1 cellular context compared by ENCODE assay signal in the genomic region with DNA sequence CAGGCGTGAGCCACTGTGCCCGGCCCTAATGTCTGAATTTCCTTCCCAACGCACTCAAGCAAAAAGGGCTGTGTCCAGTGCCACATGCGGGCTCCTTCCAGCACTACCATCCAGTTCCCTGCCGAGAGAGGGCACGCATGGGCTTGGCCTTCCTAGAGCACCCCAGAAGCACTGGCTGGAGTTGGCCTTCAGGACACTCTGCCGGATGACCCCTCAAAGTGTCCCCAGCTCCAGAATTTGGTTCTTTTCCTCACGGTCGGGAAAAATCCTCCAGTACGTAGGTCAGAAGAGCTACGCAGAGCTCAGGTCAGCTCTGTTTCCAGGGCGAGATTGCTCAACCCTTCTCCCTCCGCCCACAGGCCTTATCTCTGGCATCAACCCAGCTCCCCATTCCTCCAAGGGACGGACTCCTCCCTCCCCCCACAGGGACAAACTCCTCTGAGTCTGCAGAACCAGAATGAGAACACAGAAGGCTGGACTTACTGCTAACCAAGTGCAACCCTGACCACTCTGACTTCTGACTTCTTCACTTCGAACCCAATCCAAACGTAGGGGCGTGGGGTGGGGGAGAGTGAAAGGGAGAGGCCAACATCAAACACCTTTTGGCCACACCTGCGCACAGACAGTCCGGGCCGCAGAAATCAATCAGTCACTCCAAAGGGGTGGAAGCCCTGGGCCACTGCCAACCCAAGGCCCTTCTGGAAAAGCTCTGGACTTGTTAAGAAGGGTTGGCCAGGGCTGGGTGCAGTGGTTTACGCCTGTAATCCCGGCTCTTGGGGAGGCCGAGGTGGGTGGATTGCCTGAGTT.
TF ChIP-seq lines count a peak whose summit lies in the region.

No MANE protein-coding gene starts in this region.

TF ChIP-seq in A549, 52 proteins besides CTCF, POLR2A, EP300 and RAD21 (continued from another document):
- TF ChIP-seq TFCP2L1 (CRISPR knock-in tag; IDR thresholded peaks at IDR 0.05) (no peak), CBX8 (IDR thresholded peaks at IDR 0.05) (no peak), RNF2 (IDR thresholded peaks at IDR 0.05; ENCODE audit: borderline replicate concordance, low read depth) (no peak), JUN (IDR thresholded peaks at IDR 0.05) (peak; percentile 52 to 81; a peak in 4 of 5 replicates), ZSCAN20 (CRISPR knock-in tag; IDR thresholded peaks at IDR 0.05) (no peak), KDM5A (IDR thresholded peaks at IDR 0.05) (no peak), EHMT2 (IDR thresholded peaks at IDR 0.05; ENCODE audit: low read depth) (no peak), SMC3 (IDR thresholded peaks at IDR 0.05) (peak; percentile 21; the same call in 1 of the 3 replicates), TP53 (CRISPR knock-in tag; IDR thresholded peaks at IDR 0.05) (no peak), KDM1A (IDR thresholded peaks at IDR 0.05; ENCODE audit: low read depth) (no peak), ESRRA (IDR thresholded peaks at IDR 0.05; ENCODE audit: borderline replicate concordance, low read length) (no peak), RFX5 (IDR thresholded peaks at IDR 0.05) (0 out of 2 replicates have a peak, but pooled peaks have one; percentile 46), FOSL2 (IDR thresholded peaks at IDR 0.05) (no peak), FOSL2 (CRISPR knock-in tag; IDR thresholded peaks at IDR 0.05) (no peak), ZFP36 (IDR thresholded peaks at IDR 0.05; ENCODE audit: borderline replicate concordance, partially characterized antibody) (no peak), GATA3 (IDR thresholded peaks at IDR 0.05; ENCODE audit: borderline replicate concordance) (peak; percentile 100), CHD2 (IDR thresholded peaks at IDR 0.05; ENCODE audit: low read length, partially characterized antibody) (no peak), FOSB (CRISPR knock-in tag; IDR thresholded peaks at IDR 0.05) (no peak), PHF8 (IDR thresholded peaks at IDR 0.05; ENCODE audit: borderline replicate concordance, low read depth) (no peak)
- TF ChIP-seq, protein P1, sequence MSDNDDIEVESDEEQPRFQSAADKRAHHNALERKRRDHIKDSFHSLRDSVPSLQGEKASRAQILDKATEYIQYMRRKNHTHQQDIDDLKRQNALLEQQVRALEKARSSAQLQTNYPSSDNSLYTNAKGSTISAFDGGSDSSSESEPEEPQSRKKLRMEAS (IDR thresholded peaks at IDR 0.05) = peak; percentile 75
- TF ChIP-seq, protein P2, sequence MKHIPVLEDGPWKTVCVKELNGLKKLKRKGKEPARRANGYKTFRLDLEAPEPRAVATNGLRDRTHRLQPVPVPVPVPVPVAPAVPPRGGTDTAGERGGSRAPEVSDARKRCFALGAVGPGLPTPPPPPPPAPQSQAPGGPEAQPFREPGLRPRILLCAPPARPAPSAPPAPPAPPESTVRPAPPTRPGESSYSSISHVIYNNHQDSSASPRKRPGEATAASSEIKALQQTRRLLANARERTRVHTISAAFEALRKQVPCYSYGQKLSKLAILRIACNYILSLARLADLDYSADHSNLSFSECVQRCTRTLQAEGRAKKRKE (CRISPR knock-in tag; IDR thresholded peaks at IDR 0.05; ENCODE audit: low read depth) = no peak
- TF ChIP-seq, protein P3, sequence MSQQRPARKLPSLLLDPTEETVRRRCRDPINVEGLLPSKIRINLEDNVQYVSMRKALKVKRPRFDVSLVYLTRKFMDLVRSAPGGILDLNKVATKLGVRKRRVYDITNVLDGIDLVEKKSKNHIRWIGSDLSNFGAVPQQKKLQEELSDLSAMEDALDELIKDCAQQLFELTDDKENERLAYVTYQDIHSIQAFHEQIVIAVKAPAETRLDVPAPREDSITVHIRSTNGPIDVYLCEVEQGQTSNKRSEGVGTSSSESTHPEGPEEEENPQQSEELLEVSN (IDR thresholded peaks at IDR 0.05; ENCODE audit: borderline replicate concordance, low read depth) = no peak
- TF ChIP-seq, protein P4, sequence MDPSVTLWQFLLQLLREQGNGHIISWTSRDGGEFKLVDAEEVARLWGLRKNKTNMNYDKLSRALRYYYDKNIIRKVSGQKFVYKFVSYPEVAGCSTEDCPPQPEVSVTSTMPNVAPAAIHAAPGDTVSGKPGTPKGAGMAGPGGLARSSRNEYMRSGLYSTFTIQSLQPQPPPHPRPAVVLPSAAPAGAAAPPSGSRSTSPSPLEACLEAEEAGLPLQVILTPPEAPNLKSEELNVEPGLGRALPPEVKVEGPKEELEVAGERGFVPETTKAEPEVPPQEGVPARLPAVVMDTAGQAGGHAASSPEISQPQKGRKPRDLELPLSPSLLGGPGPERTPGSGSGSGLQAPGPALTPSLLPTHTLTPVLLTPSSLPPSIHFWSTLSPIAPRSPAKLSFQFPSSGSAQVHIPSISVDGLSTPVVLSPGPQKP (IDR thresholded peaks at IDR 0.05; ENCODE audit: low read depth, low read length) = no peak
- TF ChIP-seq, protein P5, sequence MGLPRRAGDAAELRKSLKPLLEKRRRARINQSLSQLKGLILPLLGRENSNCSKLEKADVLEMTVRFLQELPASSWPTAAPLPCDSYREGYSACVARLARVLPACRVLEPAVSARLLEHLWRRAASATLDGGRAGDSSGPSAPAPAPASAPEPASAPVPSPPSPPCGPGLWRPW (IDR thresholded peaks at IDR 0.05) = 0 out of 2 replicates have a peak, but pooled peaks have one; percentile 26
